ENCODE assay signal across 8 cellular contexts in genomic region chr1:42817976-42818375, GRCh38. TPM values are rescaled to one million over a fixed set of nuclear protein-coding genes. Genes with fewer than 3 reads are reported as not detected.
DNase-seq lines count a peak whose midpoint lies in the region; ATAC-seq, FAIRE-seq and TF ChIP-seq lines count a peak whose summit lies in the region.

No MANE protein-coding gene starts in this region.

- no peak for ATAC-seq in stimulated activated naive CD8-positive, alpha-beta T cell treated with anti-CD3 and anti-CD28 coated beads, Interleukin-15, amount 100 ng/mL, for 72 hours
- ATAC-seq in GM12878 (no peak), naive B cell (ENCODE audit: low read depth in 2 of 2) (no peak), HG02840 (IDR thresholded peaks at IDR 0.05; ENCODE audit: low FRiP score, unreplicated experiment) (no peak), HG03039 (IDR thresholded peaks at IDR 0.05; ENCODE audit: unreplicated experiment) (no peak), GM21825 (IDR thresholded peaks at IDR 0.05; ENCODE audit: unreplicated experiment) (no peak)

- peak overlapping the region; percentile 70; the same call in 1 of the 2 replicates for H3K4me2 ChIP-seq in GM12878 (ENCODE audit: control insufficient read depth, insufficient read depth)

- CTCF ChIA-PET in GM12878 (lab: Yijun Ruan, JAX) = interaction anchor here (1.1 to 2.9 kb wide), 5 partner anchors 10 to 95 kb away, joined by 3 to 16 read pairs (median 4); partner anchors contain the start of gene ZNF691

- peaks cover 2% of the 10 kb centered on the region; the same call in 1 of the 2 replicates for H3K79me2 ChIP-seq in GM12878 (ENCODE audit: control insufficient read depth, insufficient read depth, low read length)

- H3K9me3 ChIP-seq in GM12878 (replicated peaks; ENCODE audit: control insufficient read depth, insufficient read depth, low read length) = no peaks in the 10 kb centered on the region

- intact Hi-C loops in GM12878 (cut with micrococcal nuclease; ENCODE audit: unreplicated experiment) = loop anchor here (2.0 kb wide), 1 partner anchor 51 kb away; the partner anchor contains the start of genes C1orf50 and P3H1

- SMC1A ChIA-PET in GM12878 (lab: Charles Lee; ENCODE audit: uncharacterized antibody, unreplicated experiment) = interaction anchor here (0.8 to 3.0 kb wide), 8 partner anchors 9 to 136 kb away, joined by 3 to 27 read pairs (median 3); partner anchors contain the start of genes YBX1 and ZNF691

- no peaks in the 10 kb centered on the region for H3K27me3 Mint-ChIP-seq in stimulated activated naive CD8-positive, alpha-beta T cell treated with anti-CD3 and anti-CD28 coated beads, Interleukin-15, Interleukin-2, amounts not matched to agents 100 ng/mL and 50 ng/mL, for 24 hours
- H3K27me3 Mint-ChIP-seq in stimulated activated naive CD8-positive, alpha-beta T cell treated with anti-CD3 and anti-CD28 coated beads, Interleukin-15, amount 100 ng/mL, for 72 hours = no peaks in the 10 kb centered on the region
- no peaks in the 10 kb centered on the region for H3K27me3 Mint-ChIP-seq in naive B cell

- H3K4me3 ChIP-seq in GM12878 = 0 out of 2 replicates have a peak overlapping the region, but pooled peaks have one; percentile 80

- TF ChIP-seq POLR2A in GM12878 (IDR thresholded peaks at IDR 0.05; ENCODE audit: low read depth, low read length) = no peak

- POLR2A ChIA-PET in GM12878 (lab: Charles Lee) = interaction anchor here (0.5 to 2.9 kb wide), 4 partner anchors 26 to 1028 kb away, joined by 3 to 15 read pairs (median 3); partner anchors contain the start of genes YBX1 and ZNF691

- no peak for TF ChIP-seq CTCF in GM12878 (IDR thresholded peaks at IDR 0.05 in 2 of 3, conservative IDR thresholded peaks at IDR 0.05 in 1 of 3; ENCODE audit: control insufficient read depth in 2 of 3, extremely low read depth in 1 of 3, insufficient read depth in 1 of 3, low read depth in 3 of 3, low read length in 3 of 3)

- no peak for TF ChIP-seq EP300 in GM12878 (IDR thresholded peaks at IDR 0.05; ENCODE audit: borderline replicate concordance in 1 of 2, control insufficient read depth in 1 of 2, low read depth in 2 of 2, low read length in 2 of 2)

- H3K36me3 Mint-ChIP-seq in stimulated activated naive CD8-positive, alpha-beta T cell treated with anti-CD3 and anti-CD28 coated beads, Interleukin-15, Interleukin-2, amounts not matched to agents 100 ng/mL and 50 ng/mL, for 24 hours (ENCODE audit: low read depth) = peaks cover 9% of the 10 kb centered on the region
- H3K36me3 Mint-ChIP-seq in naive B cell = no peaks in the 10 kb centered on the region

- DNase-seq in stimulated activated naive CD8-positive, alpha-beta T cell treated with anti-CD3 and anti-CD28 coated beads, Interleukin-15, amount 100 ng/mL, for 72 hours = no peak
- DNase-seq in GM12878 (ENCODE audit: low read depth, low spot score) (no peak), naive B cell (no peak), midbrain (lab: John Stamatoyannopoulos, UW) (no peak)

- in situ Hi-C loops in GM12878 (cut with MboI) = no loop called here

- H3K4me1 ChIP-seq in GM12878 (ENCODE audit: control insufficient read depth, insufficient read depth, low read length) = peaks cover 4% of the 10 kb centered on the region; the same call in 1 of the 2 replicates

- H3K27ac ChIP-seq in GM12878 (ENCODE audit: control insufficient read depth, insufficient read depth) = no peak overlapping the region

- peaks cover 25% of the 10 kb centered on the region for H3K4me1 Mint-ChIP-seq in stimulated activated naive CD8-positive, alpha-beta T cell treated with anti-CD3 and anti-CD28 coated beads, Interleukin-15, Interleukin-2, amounts not matched to agents 100 ng/mL and 50 ng/mL, for 24 hours (ENCODE audit: low read depth)
- H3K4me1 Mint-ChIP-seq in stimulated activated naive CD8-positive, alpha-beta T cell treated with anti-CD3 and anti-CD28 coated beads, Interleukin-15, amount 100 ng/mL, for 72 hours = peaks cover 35% of the 10 kb centered on the region
- H3K4me1 Mint-ChIP-seq in naive B cell = peaks cover 12 to 24% (median 20%) of the 10 kb centered on the region in 3 donors

- no peaks in the 10 kb centered on the region for H3K27me3 ChIP-seq in GM12878 (replicated peaks in 1 of 2; ENCODE audit: control insufficient read depth in 2 of 2, insufficient read depth in 2 of 2, low read length in 1 of 2)

- WGBS in GM12878 (ENCODE audit: insufficient coverage, insufficient replicate concordance, low lambda C conversion rate, missing lambda C conversion rate) = 99% methylated on average over 3 of the region's 3 CpGs

- no peaks in the 10 kb centered on the region for H3K36me3 ChIP-seq in GM12878 (ENCODE audit: control insufficient read depth in 2 of 2, insufficient read depth in 2 of 2, low read length in 1 of 2)

- H3K9ac ChIP-seq in GM12878 (ENCODE audit: control insufficient read depth, insufficient read depth, low read length) = no peak overlapping the region

- no peaks in the 10 kb centered on the region for H4K20me1 ChIP-seq in GM12878 (ENCODE audit: control insufficient read depth, insufficient read depth)

- peak overlapping the region; percentile 81 for H3K4me3 Mint-ChIP-seq in stimulated activated naive CD8-positive, alpha-beta T cell treated with anti-CD3 and anti-CD28 coated beads, Interleukin-15, Interleukin-2, amounts not matched to agents 100 ng/mL and 50 ng/mL, for 24 hours
- H3K4me3 Mint-ChIP-seq in stimulated activated naive CD8-positive, alpha-beta T cell treated with anti-CD3 and anti-CD28 coated beads, Interleukin-15, amount 100 ng/mL, for 72 hours = peak overlapping the region in 1 of 2 donors; percentile 19
- peak overlapping the region in 7 of 8 donors; percentile 41 to 89 (median 73) for H3K4me3 Mint-ChIP-seq in naive B cell

- no peak overlapping the region for H3K27ac Mint-ChIP-seq in stimulated activated naive CD8-positive, alpha-beta T cell treated with anti-CD3 and anti-CD28 coated beads, Interleukin-15, Interleukin-2, amounts not matched to agents 100 ng/mL and 50 ng/mL, for 24 hours
- no peak overlapping the region for H3K27ac Mint-ChIP-seq in stimulated activated naive CD8-positive, alpha-beta T cell treated with anti-CD3 and anti-CD28 coated beads, Interleukin-15, amount 100 ng/mL, for 72 hours
- no peak overlapping the region for H3K27ac Mint-ChIP-seq in naive B cell

- no peak for FAIRE-seq in GM12878 (lab: Jason Lieb, UNC)

- no peaks in the 10 kb centered on the region for H3K9me3 Mint-ChIP-seq in stimulated activated naive CD8-positive, alpha-beta T cell treated with anti-CD3 and anti-CD28 coated beads, Interleukin-15, Interleukin-2, amounts not matched to agents 100 ng/mL and 50 ng/mL, for 24 hours
- no peaks in the 10 kb centered on the region for H3K9me3 Mint-ChIP-seq in stimulated activated naive CD8-positive, alpha-beta T cell treated with anti-CD3 and anti-CD28 coated beads, Interleukin-15, amount 100 ng/mL, for 72 hours
- H3K9me3 Mint-ChIP-seq in naive B cell = no peaks in the 10 kb centered on the region

- RAD21 ChIA-PET in GM12878 (lab: Charles Lee; ENCODE audit: unreplicated experiment) = interaction anchor here (0.7 to 2.9 kb wide), 8 partner anchors 10 to 255 kb away, joined by 3 to 20 read pairs (median 6); partner anchors contain the start of genes C1orf50, P3H1 and ZNF691

- no peak for TF ChIP-seq RAD21 in GM12878 (IDR thresholded peaks at IDR 0.05; ENCODE audit: insufficient read depth, low read depth, low read length)

- no peak overlapping the region for H2AFZ ChIP-seq in GM12878 (ENCODE audit: control insufficient read depth, low read depth, low read length)

- no TSS peak for BruUV-seq in GM12878 (replicated peaks; lab: Mats Ljungman, UMichigan)

RNA-seq across cellular contexts. Expression of gene SVBP, which starts 0.8 kb away (rescaled TPM):
- 1.9 and 4.2 TPM in 2 replicates for total RNA-seq in GM12878 (2013; cell fraction: nucleolus; rRNA removed)
- 12.6 and 21.3 TPM in 2 replicates for total RNA-seq in GM12878 (2014; rRNA removed)
- 18.7 and 19.8 TPM in 2 replicates for total RNA-seq in GM12878 (2014; rRNA removed; fragmentation: Illumina TruSeq; extraction: Trizol)
- total RNA-seq in GM12878 (2021) = 16.2 and 16.4 TPM in 2 replicates
- 20.0 TPM for polyA plus RNA-seq in GM12878 (2011; ENCODE audit: low read depth)
- polyA plus RNA-seq in GM12878 (2011; rRNA removed) = 19.6 and 29.3 TPM in 2 replicates
- 8.3 and 11.9 TPM in 2 replicates for polyA plus RNA-seq in GM12878 (2011; cell fraction: cytosol; rRNA removed)
- 4.4 and 4.7 TPM in 2 replicates for polyA plus RNA-seq in GM12878 (2011; cell fraction: nucleus; rRNA removed)
- polyA plus RNA-seq in GM12878 (2012) = 19.8 and 23.2 TPM in 2 replicates
- 19.9 and 22.2 TPM in 2 replicates for polyA plus RNA-seq in GM12878 (2014; fragmentation: Illumina TruSeq; extraction: Trizol)
- polyA plus RNA-seq in GM12878 (2014; fragmentation: Nextera tagmentation; extraction: Ambion mirVana) = 10 to 100 TPM; 19.8 to 29.5 TPM
- polyA plus RNA-seq in GM12878 (2014; rRNA removed) = 14.7 and 18.7 TPM in 2 replicates
- polyA plus RNA-seq in GM12878 (2016; fragmentation: Nextera tagmentation; extraction: Ambion mirVana) = 10 to 100 TPM; 26.8 to 27.8 TPM
- 3.6 and 4.6 TPM in 2 replicates for polyA minus RNA-seq in GM12878 (2011; rRNA and poly(A)+ RNA removed)
- polyA minus RNA-seq in GM12878 (2011; cell fraction: cytosol; rRNA and poly(A)+ RNA removed) = 1.5 and 3.2 TPM in 2 replicates
- polyA minus RNA-seq in GM12878 (2011; cell fraction: nucleus; rRNA and poly(A)+ RNA removed) = 1.2 and 2.1 TPM in 2 replicates
- 10 to 100 TPM; 51.0 to 73.2 (median 65.8) TPM for polyA plus RNA-seq in naive B cell (ENCODE audit: low read depth in 6 of 6)

RNA-seq across cellular contexts. Expression of gene ERMAP, which starts 1.1 kb away (rescaled TPM):
- 4.3 and 5.4 TPM in 2 replicates for total RNA-seq in GM12878 (2013; cell fraction: nucleolus; rRNA removed)
- total RNA-seq in GM12878 (2014; rRNA removed) (4.9 and 5.3 TPM in 2 replicates), GM12878 (2014; rRNA removed; fragmentation: Illumina TruSeq; extraction: Trizol) (5.3 TPM in 2 replicates), GM12878 (2021) (5.7 and 5.8 TPM in 2 replicates)
- polyA plus RNA-seq in GM12878 (2011; ENCODE audit: low read depth) = 3.4 TPM
- polyA plus RNA-seq in GM12878 (2011; rRNA removed) (2.5 and 2.9 TPM in 2 replicates), GM12878 (2014; fragmentation: Illumina TruSeq; extraction: Trizol) (6.8 TPM in 2 replicates), GM12878 (2014; fragmentation: Nextera tagmentation; extraction: Ambion mirVana) (1 to 10 TPM; 1.4 to 2.2 TPM), GM12878 (2014; rRNA removed) (4.6 and 6.0 TPM in 2 replicates), GM12878 (2016; fragmentation: Nextera tagmentation; extraction: Ambion mirVana) (1 to 10 TPM; 2.7 to 3.4 TPM), naive B cell (ENCODE audit: low read depth in 6 of 6) (1 to 10 TPM in 5 of 6 donors, not detected in 1; 2.2 to 3.7 (median 2.6) TPM)
- polyA plus RNA-seq in GM12878 (2011; cell fraction: cytosol; rRNA removed) = 2.1 and 2.8 TPM in 2 replicates
- polyA plus RNA-seq in GM12878 (2011; cell fraction: nucleus; rRNA removed) = 3.1 and 3.6 TPM in 2 replicates
- polyA plus RNA-seq in GM12878 (2012) = 3.6 and 3.8 TPM in 2 replicates
- polyA minus RNA-seq in GM12878 (2011; rRNA and poly(A)+ RNA removed) = 2.3 and 2.5 TPM in 2 replicates
- 1.5 and 2.4 TPM in 2 replicates for polyA minus RNA-seq in GM12878 (2011; cell fraction: cytosol; rRNA and poly(A)+ RNA removed)
- 1.3 and 3.3 TPM in 2 replicates for polyA minus RNA-seq in GM12878 (2011; cell fraction: nucleus; rRNA and poly(A)+ RNA removed)

RNA-seq across cellular contexts. Expression of gene ZNF691, which starts 28.4 kb away (rescaled TPM):
- total RNA-seq in GM12878 (2013; cell fraction: nucleolus; rRNA removed) = 16.1 and 19.7 TPM in 2 replicates
- total RNA-seq in GM12878 (2014; rRNA removed) (12.3 and 13.9 TPM in 2 replicates), GM12878 (2014; rRNA removed; fragmentation: Illumina TruSeq; extraction: Trizol) (8.7 and 8.9 TPM in 2 replicates), GM12878 (2021) (11.9 and 12.2 TPM in 2 replicates)
- polyA plus RNA-seq in GM12878 (2011; ENCODE audit: low read depth) = 3.4 TPM
- polyA plus RNA-seq in GM12878 (2011; rRNA removed) (6.9 and 8.7 TPM in 2 replicates), GM12878 (2014; fragmentation: Illumina TruSeq; extraction: Trizol) (9.9 and 14.3 TPM in 2 replicates), GM12878 (2014; fragmentation: Nextera tagmentation; extraction: Ambion mirVana) (10 to 100 TPM; 14.9 to 16.2 TPM), GM12878 (2014; rRNA removed) (8.5 and 9.3 TPM in 2 replicates), GM12878 (2016; fragmentation: Nextera tagmentation; extraction: Ambion mirVana) (10 to 100 TPM; 11.5 to 13.2 TPM), naive B cell (ENCODE audit: low read depth in 6 of 6) (10 to 100 TPM in 2 of 6 donors, 1 to 10 TPM in 3, not detected in 1; 6.2 to 13.4 (median 9.4) TPM)
- 9.5 and 10.4 TPM in 2 replicates for polyA plus RNA-seq in GM12878 (2011; cell fraction: cytosol; rRNA removed)
- polyA plus RNA-seq in GM12878 (2011; cell fraction: nucleus; rRNA removed) = 16.1 and 18.9 TPM in 2 replicates
- 3.7 and 7.6 TPM in 2 replicates for polyA plus RNA-seq in GM12878 (2012)
- 5.3 and 8.0 TPM in 2 replicates for polyA minus RNA-seq in GM12878 (2011; rRNA and poly(A)+ RNA removed)
- polyA minus RNA-seq in GM12878 (2011; cell fraction: cytosol; rRNA and poly(A)+ RNA removed) = 1.6 and 2.4 TPM in 2 replicates
- 6.3 and 10.7 TPM in 2 replicates for polyA minus RNA-seq in GM12878 (2011; cell fraction: nucleus; rRNA and poly(A)+ RNA removed)

RNA-seq across cellular contexts. Expression of gene TMEM269, which starts 33.2 kb away (rescaled TPM):
- 0.54 and 0.78 TPM in 2 replicates for total RNA-seq in GM12878 (2013; cell fraction: nucleolus; rRNA removed)
- total RNA-seq in GM12878 (2014; rRNA removed) (0.05 and 0.06 TPM in 2 replicates), GM12878 (2014; rRNA removed; fragmentation: Illumina TruSeq; extraction: Trizol) (0.04 and 0.09 TPM in 2 replicates), GM12878 (2021) (0.13 and 0.18 TPM in 2 replicates)
- polyA plus RNA-seq in GM12878 (2011; ENCODE audit: low read depth) = 0.07 TPM
- polyA plus RNA-seq in GM12878 (2011; rRNA removed) (0.07 and 0.12 TPM in 2 replicates), GM12878 (2014; fragmentation: Illumina TruSeq; extraction: Trizol) (0.06 TPM in 1 of 2 replicates, not detected in the other), GM12878 (2014; fragmentation: Nextera tagmentation; extraction: Ambion mirVana) (under 1 TPM; 0.02 to 0.06 TPM), GM12878 (2014; rRNA removed) (0.03 and 0.06 TPM in 2 replicates), GM12878 (2016; fragmentation: Nextera tagmentation; extraction: Ambion mirVana) (under 1 TPM in 1 of 2 experiments, not detected in 1; 0.26 TPM), naive B cell (ENCODE audit: low read depth in 6 of 6) (under 1 TPM in 1 of 6 donors, not detected in 5; 0.11 TPM)
- polyA plus RNA-seq in GM12878 (2011; cell fraction: cytosol; rRNA removed) = 0.03 and 0.04 TPM in 2 replicates
- polyA plus RNA-seq in GM12878 (2011; cell fraction: nucleus; rRNA removed) = 0.21 and 0.32 TPM in 2 replicates
- polyA plus RNA-seq in GM12878 (2012) = 0.11 and 0.18 TPM in 2 replicates
- 0.05 TPM in 1 of 2 replicates, not detected in the other for polyA minus RNA-seq in GM12878 (2011; rRNA and poly(A)+ RNA removed)
- not detected in 2 replicates for polyA minus RNA-seq in GM12878 (2011; cell fraction: cytosol; rRNA and poly(A)+ RNA removed)
- 0.24 TPM in 1 of 2 replicates, not detected in the other for polyA minus RNA-seq in GM12878 (2011; cell fraction: nucleus; rRNA and poly(A)+ RNA removed)

RNA-seq across cellular contexts. Expression of gene C1orf50, which starts 50.9 kb away (rescaled TPM):
- 19.2 and 22.0 TPM in 2 replicates for total RNA-seq in GM12878 (2013; cell fraction: nucleolus; rRNA removed)
- total RNA-seq in GM12878 (2014; rRNA removed) (5.0 and 5.7 TPM in 2 replicates), GM12878 (2014; rRNA removed; fragmentation: Illumina TruSeq; extraction: Trizol) (6.5 and 7.9 TPM in 2 replicates), GM12878 (2021) (4.4 and 7.0 TPM in 2 replicates)
- 2.5 TPM for polyA plus RNA-seq in GM12878 (2011; ENCODE audit: low read depth)
- polyA plus RNA-seq in GM12878 (2011; rRNA removed) (9.7 and 11.8 TPM in 2 replicates), GM12878 (2014; fragmentation: Illumina TruSeq; extraction: Trizol) (4.5 and 8.7 TPM in 2 replicates), GM12878 (2014; fragmentation: Nextera tagmentation; extraction: Ambion mirVana) (1 to 10 TPM; 1.2 to 3.3 TPM), GM12878 (2014; rRNA removed) (4.6 and 5.1 TPM in 2 replicates), GM12878 (2016; fragmentation: Nextera tagmentation; extraction: Ambion mirVana) (10 to 100 TPM in 1 of 2 experiments, 1 to 10 TPM in 1; 8.1 to 10.7 TPM), naive B cell (ENCODE audit: low read depth in 6 of 6) (1 to 10 TPM; 2.3 to 6.6 (median 4.3) TPM)
- 5.9 and 9.3 TPM in 2 replicates for polyA plus RNA-seq in GM12878 (2011; cell fraction: cytosol; rRNA removed)
- polyA plus RNA-seq in GM12878 (2011; cell fraction: nucleus; rRNA removed) = 5.0 and 8.3 TPM in 2 replicates
- 4.8 and 5.2 TPM in 2 replicates for polyA plus RNA-seq in GM12878 (2012)
- polyA minus RNA-seq in GM12878 (2011; rRNA and poly(A)+ RNA removed) = 3.7 and 3.9 TPM in 2 replicates
- polyA minus RNA-seq in GM12878 (2011; cell fraction: cytosol; rRNA and poly(A)+ RNA removed) = 0.53 and 0.94 TPM in 2 replicates
- polyA minus RNA-seq in GM12878 (2011; cell fraction: nucleus; rRNA and poly(A)+ RNA removed) = 2.8 and 7.2 TPM in 2 replicates
